9 cellular contexts compared by ENCODE assay signal in genomic region chr11:567036-567628, GRCh38. TPM values are rescaled to one million over a fixed set of nuclear protein-coding genes. Genes with fewer than 3 reads are reported as not detected.
DNase-seq lines count a peak whose midpoint lies in the region; TF ChIP-seq lines count a peak whose summit lies in the region.
"Had no signal": no experiment of that assay in that cellular context is flagged by ENCODE, and none has a peak within 500 bp of the region (broad histone marks: within the 10 kb centered on the region; RNA-seq: fewer than 3 reads in every experiment).

No MANE protein-coding gene starts in this region.

- POLR2A ChIA-PET in PC-9 (lab: Charles Lee; ENCODE audit: unreplicated experiment): no interaction called here

- H3K4me2 ChIP-seq in PC-9: peak overlapping the region; percentile 78

- H3K4me3 ChIP-seq in GM12865 (ENCODE audit: low read depth, low read length) (peak overlapping the region; percentile 68), PC-9 (no peak overlapping the region; the same call in 1 of the 2 replicates), rectal smooth muscle tissue (ENCODE audit: low read length) (peak overlapping the region; percentile 62)

- no peaks in the 10 kb centered on the region for H4K20me1 ChIP-seq in PC-9 (ENCODE audit: insufficient read depth)

- H3K79me2 ChIP-seq in PC-9 (ENCODE audit: low read depth): peaks cover 1% of the 10 kb centered on the region; the same call in 1 of the 2 replicates

- no peaks in the 10 kb centered on the region for H3K27me3 ChIP-seq in PC-9 (ENCODE audit: insufficient read depth, low read depth)
- no peaks in the 10 kb centered on the region for H3K27me3 ChIP-seq in rectal smooth muscle tissue (ENCODE audit: control insufficient read depth, insufficient read depth, low read length)
- H3K27me3 ChIP-seq: foreskin keratinocyte had no signal

- DNase-seq in GM12865 (ENCODE audit: low read depth): no peak
- no peak for DNase-seq in PC-9
- no peak for DNase-seq in epithelial cell of prostate (ENCODE audit: low read depth, low spot score)
- DNase-seq in GM19240 (ENCODE audit: insufficient read length, low spot score): no peak
- DNase-seq in NCI-H1048 (lab: John Stamatoyannopoulos, UW): no peak
- no peak for DNase-seq in activated naive CD4-positive, alpha-beta T cell treated with anti-CD3 and anti-CD28 coated beads, Interleukin-2, amount 50 U/mL, for 16 hours
- no peak for DNase-seq in activated gamma-delta T cell (lab: John Stamatoyannopoulos, UW)
- DNase-seq: foreskin keratinocyte had no signal

- no peaks in the 10 kb centered on the region for H3K36me3 ChIP-seq in PC-9 (ENCODE audit: low read depth)
- H3K36me3 ChIP-seq in rectal smooth muscle tissue (ENCODE audit: control insufficient read depth, insufficient read depth, low read length): no peaks in the 10 kb centered on the region

- no peaks in the 10 kb centered on the region for H3K9me3 ChIP-seq in PC-9 (ENCODE audit: insufficient read depth, low read depth)

- H2AFZ ChIP-seq in PC-9: no peak overlapping the region

- CTCF ChIA-PET in PC-9 (lab: Charles Lee): no interaction called here

- no peaks in the 10 kb centered on the region for H3K9me2 ChIP-seq in PC-9 (ENCODE audit: insufficient read depth)

- H3K4me1 ChIP-seq in PC-9 (replicated peaks; ENCODE audit: insufficient read depth): 0 out of 2 replicates have a peak, but pooled peaks cover 6% of the 10 kb centered on the region
- peaks cover 2% of the 10 kb centered on the region for H3K4me1 ChIP-seq in rectal smooth muscle tissue (ENCODE audit: control insufficient read depth, insufficient read depth, low read length)
- H3K4me1 ChIP-seq: foreskin keratinocyte had no signal

- intact Hi-C loops in PC-9 (cut with micrococcal nuclease; ENCODE audit: unreplicated experiment): loop anchor here (10.0 kb wide), 1 partner anchor 158 kb away; no protein-coding TSS in a partner anchor

- no peak overlapping the region for H3K9ac ChIP-seq in rectal smooth muscle tissue (ENCODE audit: low read length)

- H3K27ac ChIP-seq in PC-9: no peak overlapping the region
- H3K27ac ChIP-seq in epithelial cell of prostate: peak overlapping the region; percentile 73
- H3K27ac ChIP-seq in rectal smooth muscle tissue (ENCODE audit: low read depth, low read length): no peak overlapping the region
- H3K27ac ChIP-seq: foreskin keratinocyte had no signal

- no peak for TF ChIP-seq CTCF in GM12865 (IDR thresholded peaks at IDR 0.05; ENCODE audit: insufficient read depth, low read depth, low read length, missing control alignments)
- no peak for TF ChIP-seq CTCF in PC-9 (conservative IDR thresholded peaks at IDR 0.05)

- H3F3A ChIP-seq in PC-9 (ENCODE audit: insufficient read depth, low read depth): no peaks in the 10 kb centered on the region; the same call in 1 of the 2 replicates

- BruUV-seq in PC-9 (replicated peaks; lab: Mats Ljungman, UMichigan): no TSS peak

RNA-seq across cellular contexts. Expression of gene RASSF7, which starts 6.4 kb away (rescaled TPM):
- 36.2 and 40.8 TPM in 2 replicates for total RNA-seq in PC-9 (2021)

RNA-seq across cellular contexts. Expression of gene LMNTD2, which starts 6.6 kb away (rescaled TPM):
- total RNA-seq in PC-9 (2021): 12.8 and 16.3 TPM in 2 replicates

RNA-seq across cellular contexts. Expression of gene PHRF1, which starts 9.1 kb away (rescaled TPM):
- total RNA-seq in PC-9 (2021): 21.7 and 24.5 TPM in 2 replicates

RNA-seq across cellular contexts. Expression of gene LRRC56, which starts 29.8 kb away (rescaled TPM):
- total RNA-seq in PC-9 (2021): 5.0 and 6.3 TPM in 2 replicates

RNA-seq across cellular contexts. Expression of gene HRAS, which starts 31.8 kb away (rescaled TPM):
- total RNA-seq in PC-9 (2021): 47.2 and 47.5 TPM in 2 replicates
